Comparison of ENCODE assay signal across 1 cellular context in the genomic region with DNA sequence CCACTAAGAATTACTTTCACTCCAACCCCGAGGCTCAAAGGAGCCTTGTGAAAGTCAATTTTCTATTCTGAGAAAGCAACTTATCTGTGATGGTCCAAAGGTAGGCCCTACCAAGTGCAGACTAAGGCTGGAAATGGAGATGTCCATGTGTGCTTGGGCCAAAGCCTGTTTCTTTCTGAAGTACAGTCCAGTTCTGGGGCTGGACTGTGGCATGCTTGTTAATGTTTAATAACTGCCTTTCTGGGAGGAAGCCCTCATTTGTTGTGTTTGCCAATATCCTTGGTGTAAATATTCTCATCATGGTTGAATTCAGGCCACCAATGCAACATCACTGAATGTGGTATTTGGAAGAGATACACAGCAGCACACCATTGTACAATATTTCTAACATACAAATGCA.
TF ChIP-seq lines count a peak whose summit lies in the region.

No MANE protein-coding gene starts in this region.

TF ChIP-seq in HepG2, 621 proteins besides CTCF, POLR2A, EP300 and RAD21:
- TF ChIP-seq, protein P1, sequence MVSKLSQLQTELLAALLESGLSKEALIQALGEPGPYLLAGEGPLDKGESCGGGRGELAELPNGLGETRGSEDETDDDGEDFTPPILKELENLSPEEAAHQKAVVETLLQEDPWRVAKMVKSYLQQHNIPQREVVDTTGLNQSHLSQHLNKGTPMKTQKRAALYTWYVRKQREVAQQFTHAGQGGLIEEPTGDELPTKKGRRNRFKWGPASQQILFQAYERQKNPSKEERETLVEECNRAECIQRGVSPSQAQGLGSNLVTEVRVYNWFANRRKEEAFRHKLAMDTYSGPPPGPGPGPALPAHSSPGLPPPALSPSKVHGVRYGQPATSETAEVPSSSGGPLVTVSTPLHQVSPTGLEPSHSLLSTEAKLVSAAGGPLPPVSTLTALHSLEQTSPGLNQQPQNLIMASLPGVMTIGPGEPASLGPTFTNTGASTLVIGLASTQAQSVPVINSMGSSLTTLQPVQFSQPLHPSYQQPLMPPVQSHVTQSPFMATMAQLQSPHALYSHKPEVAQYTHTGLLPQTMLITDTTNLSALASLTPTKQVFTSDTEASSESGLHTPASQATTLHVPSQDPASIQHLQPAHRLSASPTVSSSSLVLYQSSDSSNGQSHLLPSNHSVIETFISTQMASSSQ (IDR thresholded peaks at IDR 0.05; ENCODE audit: low read depth), result peak; percentile 54; the same call in 1 of the 2 replicates
- TF ChIP-seq, protein P1 (CRISPR knock-in tag; IDR thresholded peaks at IDR 0.05; ENCODE audit: borderline replicate concordance), result no peak
- no peak for TF ChIP-seq ZNF572 (CRISPR knock-in tag; IDR thresholded peaks at IDR 0.05)
- no peak for TF ChIP-seq FOXP1 (IDR thresholded peaks at IDR 0.05)
- peak; percentile 5; the same call in 1 of the 2 replicates for TF ChIP-seq FOXP1 (CRISPR knock-in tag; IDR thresholded peaks at IDR 0.05)
- no peak for TF ChIP-seq ZNF451 (CRISPR knock-in tag; IDR thresholded peaks at IDR 0.05)
- TF ChIP-seq ZSCAN25 (CRISPR knock-in tag; IDR thresholded peaks at IDR 0.05), result no peak
